Comparison of ENCODE assay signal across 8 cellular contexts in genomic region chr3:51671090-51672082, GRCh38. TPM values are rescaled to one million over a fixed set of nuclear protein-coding genes. Genes with fewer than 3 reads are reported as not detected.
DNase-seq lines count a peak whose midpoint lies in the region; ATAC-seq and TF ChIP-seq lines count a peak whose summit lies in the region.

Gene TEX264, plus strand, starts transcription at chr3:51671252. Its CDS starts 3,053 bp downstream, at chr3:51674305.

- H3K9ac ChIP-seq in colonic mucosa (ENCODE audit: low read depth in 2 of 2, low read length in 2 of 2): peak within 1 kb of the TSS; percentile 91 to 92

- peak within 1 kb of the TSS; percentile 94 for H3K27ac ChIP-seq in colonic mucosa

- DNase-seq in AG08396 (ENCODE audit: low spot score): peak; percentile 99
- peak; percentile 85 for DNase-seq in NCI-H345 (lab: John Stamatoyannopoulos, UW)
- peak; percentile 91 for DNase-seq in activated CD4-positive, alpha-beta T cell treated with anti-CD3 and anti-CD28 coated beads for 48 hours
- DNase-seq in colonic mucosa: peak; percentile 92
- DNase-seq in left colon: peak; percentile 89 to 96
- peak; percentile 88 for DNase-seq in stimulated activated CD4-positive, alpha-beta T cell treated with anti-CD3 and anti-CD28 coated beads, Interleukin-1b, Interleukin-23, amount 100 ng/mL, for 48 hours

- no peak for TF ChIP-seq CTCF in colonic mucosa (IDR thresholded peaks at IDR 0.05)

- intact Hi-C loops in colonic mucosa (cut with DNase I) (loop anchor here (10.0 kb wide), 1 partner anchor 277 kb away; the partner anchor contains the start of gene RBM15B), left colon (cut with DNase I, micrococcal nuclease) (no loop called here)

- H3K4me3 ChIP-seq in colonic mucosa: peak within 1 kb of the TSS; percentile 90

- peaks cover 17% of the 10 kb centered on the region for H3K4me1 ChIP-seq in colonic mucosa

- ATAC-seq in GM18861 (IDR thresholded peaks at IDR 0.05; ENCODE audit: unreplicated experiment): peak; percentile 66
- peak; percentile 70 for ATAC-seq in HG03066 (IDR thresholded peaks at IDR 0.05; ENCODE audit: low read depth, unreplicated experiment)
- peak; percentile 83 for ATAC-seq in left colon

- H3K27me3 ChIP-seq in colonic mucosa: no peaks in the 10 kb centered on the region

- no peaks in the 10 kb centered on the region for H3K36me3 ChIP-seq in colonic mucosa

- H3K9me3 ChIP-seq in colonic mucosa: no peaks in the 10 kb centered on the region

RNA-seq across cellular contexts. Expression of gene TEX264, which starts in this region (rescaled TPM):
- total RNA-seq in colonic mucosa: 10 to 100 TPM; 54.0 to 92.3 TPM
- total RNA-seq in left colon: 10 to 100 TPM; 67.6 to 68.0 TPM

Comparison
In these comparisons a context has a peak if more than half of its experiments do, and no peak if none do; other contexts are left out.
1. Peak in every context shown above with its lines: DNase-seq, ATAC-seq, H3K4me3 ChIP-seq and H3K27ac ChIP-seq.